ENCODE assay signal across 8 cellular contexts in the genomic region with DNA sequence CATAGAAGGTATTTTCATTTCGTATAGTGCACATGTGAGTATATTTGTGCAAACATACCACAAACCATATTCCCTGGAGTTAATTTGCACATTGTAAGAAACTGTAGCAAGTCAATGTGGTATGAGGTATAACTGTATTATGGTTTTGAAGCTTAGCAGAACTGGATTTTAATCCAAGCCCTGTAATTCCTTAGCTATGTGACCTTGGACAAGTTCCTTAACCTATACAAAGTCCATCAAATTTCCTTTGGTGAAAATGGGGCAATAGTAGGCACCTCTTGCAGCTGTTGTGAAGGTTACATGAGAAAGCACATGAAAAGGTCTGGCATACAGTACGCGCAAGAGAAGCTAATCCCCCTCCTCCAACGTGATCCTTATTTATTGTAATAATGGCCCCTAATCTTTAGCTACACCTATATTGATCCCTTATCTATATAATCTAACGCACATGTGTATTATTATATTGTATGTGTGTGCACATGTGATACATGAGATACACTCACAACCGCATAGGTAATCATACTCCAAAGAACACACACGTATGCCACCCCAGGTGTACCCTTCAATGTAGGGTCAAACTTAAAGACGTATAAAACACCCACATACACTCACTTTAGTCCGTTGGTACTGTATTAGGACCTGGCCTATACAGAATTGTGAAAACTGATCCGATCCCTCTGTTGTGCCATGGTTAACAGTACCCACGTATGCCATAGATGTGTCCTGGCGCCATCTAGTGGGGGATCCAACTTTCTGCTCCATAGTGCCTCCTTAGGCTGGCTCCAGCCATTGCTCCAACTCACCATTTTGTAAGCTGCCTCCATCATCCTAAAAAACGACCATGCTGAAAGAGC.
DNase-seq lines count a peak whose midpoint lies in the region; ATAC-seq and TF ChIP-seq lines count a peak whose summit lies in the region.

No MANE protein-coding gene starts in this region.

- ATAC-seq in GM18907 (IDR thresholded peaks at IDR 0.05; ENCODE audit: unreplicated experiment): peak; percentile 99
- ATAC-seq in HG03097 (IDR thresholded peaks at IDR 0.05; ENCODE audit: low FRiP score, unreplicated experiment): peak; percentile 97

- H3K36me3 ChIP-seq in brain microvascular endothelial cell (replicated peaks): no peaks in the 10 kb centered on the region

- H3K27me3 ChIP-seq in brain microvascular endothelial cell (replicated peaks): no peaks in the 10 kb centered on the region

- H3K27ac ChIP-seq in brain microvascular endothelial cell: no peak overlapping the region

- DNase-seq in AG09309 (ENCODE audit: low read depth) (peak; percentile 29), NCI-H2107 (lab: John Stamatoyannopoulos, UW) (peak; percentile 82), UCSD-AML1 (lab: John Stamatoyannopoulos, UW; ENCODE audit: unreplicated experiment) (peak; percentile 75), brain microvascular endothelial cell (peak; percentile 79), iris pigment epithelial cell (ENCODE audit: low read depth) (peak; percentile 75)
- peak; percentile 10 to 40 for DNase-seq in stimulated activated CD4-positive, alpha-beta T cell treated with anti-CD3 and anti-CD28 coated beads, Interleukin-1b, Interleukin-23, amount 100 ng/mL, for 1 hour (ENCODE audit: low read depth in 2 of 2)

- H3K4me3 ChIP-seq in AG09309 (ENCODE audit: control insufficient read depth, low read depth, low read length) (no peak overlapping the region), brain microvascular endothelial cell (ENCODE audit: low read depth, low read length) (no peak overlapping the region)

- in situ Hi-C loops in brain microvascular endothelial cell (cut with HindIII; ENCODE audit: low pct_ligation_motif_present, low sequenced_read_pairs): no loop called here

- TF ChIP-seq CTCF in AG09309 (IDR thresholded peaks at IDR 0.05; ENCODE audit: control insufficient read depth, insufficient read depth, low read depth, low read length, missing control alignments): peak; percentile 98
- TF ChIP-seq CTCF in brain microvascular endothelial cell (IDR thresholded peaks at IDR 0.05; ENCODE audit: low read depth, low read length, missing control alignments): peak; percentile 100

Comparison
In these comparisons a context has a peak if more than half of its experiments do, and no peak if none do; other contexts are left out.
1. DNase-seq: peak in every context shown above with its lines; median percentile 82 in NCI-H2107; 79 in brain microvascular endothelial cell; 75 in UCSD-AML1; 75 in iris pigment epithelial cell; 29 in AG09309; 25 in stimulated activated CD4-positive, alpha-beta T cell treated with anti-CD3 and anti-CD28 coated beads, Interleukin-1b, Interleukin-23, amount 100 ng/mL, for 1 hour.